In the genomic region with DNA sequence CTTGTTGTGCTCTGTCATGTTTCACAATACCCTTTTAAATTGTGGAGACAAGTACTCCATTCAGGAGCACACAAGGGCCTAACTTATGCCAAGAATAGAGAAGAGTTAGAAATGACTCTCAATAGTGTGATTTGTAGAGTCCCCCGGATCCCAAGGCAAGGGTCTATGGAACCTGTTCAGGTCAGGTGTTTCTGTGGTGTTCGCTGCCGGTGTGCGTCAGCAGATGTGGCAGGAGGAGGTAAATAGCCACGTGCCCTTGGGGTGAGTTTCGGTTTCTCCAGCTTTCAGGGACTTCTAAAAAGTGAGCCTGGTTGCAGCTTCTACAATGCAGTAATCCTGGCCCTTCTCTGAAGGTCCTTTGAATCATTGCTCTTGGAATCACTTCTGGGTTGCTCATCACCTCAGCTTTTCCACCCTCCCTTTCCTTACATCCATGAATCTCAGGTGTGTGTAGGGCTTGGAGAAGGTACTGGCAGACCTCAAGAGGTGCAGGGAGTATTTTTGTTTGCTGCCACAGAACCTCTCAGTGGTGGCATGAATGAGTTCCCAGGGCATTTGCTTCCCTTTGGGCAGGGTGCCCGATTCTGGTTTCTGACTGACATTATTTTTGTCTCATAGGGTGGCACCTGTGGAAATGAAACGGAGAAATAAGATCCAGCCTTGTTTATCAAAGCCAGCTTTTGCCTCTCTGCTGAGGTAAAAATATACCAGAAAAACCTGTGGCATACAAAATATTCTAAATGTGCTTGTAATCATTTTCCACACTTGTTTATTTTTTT, we compare ENCODE assay signal across 9 cellular contexts. TPM values are rescaled to one million over a fixed set of nuclear protein-coding genes. Genes with fewer than 3 reads are reported as not detected.
A peak's percentile ranks its signal among the peaks of the same experiment; 100 is the strongest.
DNase-seq lines count a peak whose midpoint lies in the region; ATAC-seq lines count a peak whose summit lies in the region.
"Had no signal": no experiment of that assay in that cellular context is flagged by ENCODE, and none has a peak within 500 bp of the region (broad histone marks: within the 10 kb centered on the region; RNA-seq: fewer than 3 reads in every experiment).

No MANE protein-coding gene starts in this region.

- DNase-seq in SK-MEL-5 (ENCODE audit: low read depth, low spot score) (peak; percentile 100), occipital lobe (lab: John Stamatoyannopoulos, UW) (no peak), NOMO-1 treated with DMSO at 0.1 percent for 48 hours (lab: John Stamatoyannopoulos, UW; ENCODE audit: unreplicated experiment) (no peak), HuH-7.5 (ENCODE audit: low spot score) (no peak)

- no peaks in the 10 kb centered on the region for H3K36me3 ChIP-seq in mucosa of rectum (ENCODE audit: control insufficient read depth in 2 of 2, insufficient read depth in 2 of 2, low read length in 2 of 2)

- H3K27ac ChIP-seq in mucosa of rectum (ENCODE audit: low read depth in 2 of 2, low read length in 2 of 2), result peak overlapping the region; percentile 13 to 19

- in situ Hi-C loops in SK-MEL-5 (cut with HindIII; ENCODE audit: low pct_unique_long_range_greater_than_20kb, low sequenced_read_pairs), result no loop called here

- no peaks in the 10 kb centered on the region for H3K4me1 ChIP-seq in mucosa of rectum (ENCODE audit: control insufficient read depth in 2 of 2, insufficient read depth in 2 of 2, low read length in 2 of 2)

- no peak overlapping the region for H3K4me3 ChIP-seq in mucosa of rectum (ENCODE audit: low read length in 2 of 2)
- H3K4me3 ChIP-seq: K562 had no signal

- H3K27me3 ChIP-seq in mucosa of rectum (ENCODE audit: control insufficient read depth in 2 of 2, insufficient read depth in 2 of 2, low read length in 2 of 2), result no peaks in the 10 kb centered on the region

- H3K9ac ChIP-seq in mucosa of rectum (ENCODE audit: low read depth in 1 of 2, low read length in 2 of 2), result no peak overlapping the region

- no peaks in the 10 kb centered on the region for H3K9me3 ChIP-seq in mucosa of rectum (ENCODE audit: control insufficient read depth in 2 of 2, low read length in 2 of 2)

- ATAC-seq in GM18511 (IDR thresholded peaks at IDR 0.05; ENCODE audit: unreplicated experiment) (peak; percentile 66), HG02610 (IDR thresholded peaks at IDR 0.05; ENCODE audit: unreplicated experiment) (peak; percentile 73), HG03457 (IDR thresholded peaks at IDR 0.05; ENCODE audit: unreplicated experiment) (no peak)
- ATAC-seq: K562 had no signal

RNA-seq across cellular contexts. Expression of gene ST3GAL6, which starts 7.3 kb away (rescaled TPM):
- total RNA-seq in SK-MEL-5 (2014; rRNA removed; shearing (Covaris generic)), result 254 and 271 TPM in 2 replicates
- polyA plus RNA-seq in SK-MEL-5 (2015; cell fraction: cytosol; rRNA removed), result 125 and 141 TPM in 2 replicates
- polyA plus RNA-seq in SK-MEL-5 (2015; cell fraction: nucleus; rRNA removed), result 284 and 324 TPM in 2 replicates
- 35.6 TPM for total RNA-seq in occipital lobe
- total RNA-seq: K562 had no signal
